ENCODE assay signal across 8 cellular contexts in genomic region chr2:46970334-46971288, GRCh38. TPM values are rescaled to one million over a fixed set of nuclear protein-coding genes. Genes with fewer than 3 reads are reported as not detected.
DNase-seq lines count a peak whose midpoint lies in the region; ATAC-seq and TF ChIP-seq lines count a peak whose summit lies in the region.

No MANE protein-coding gene starts in this region.

- peak; percentile 67 for ATAC-seq in HCT116
- peak; percentile 33 for ATAC-seq in Right ventricle myocardium superior (ENCODE audit: poor library complexity)
- peak; percentile 97 to 98 for ATAC-seq in stimulated activated naive B cell treated with anti-CD40 and anti-IgM and Interleukin-4, amounts not matched to agents 10 μg/mL and 1 μg/mL and 100 μg/mL, for 72 hours (replicated peaks)
- ATAC-seq in GM19328 (IDR thresholded peaks at IDR 0.05; ENCODE audit: unreplicated experiment) = no peak
- ATAC-seq in activated CD4-positive, alpha-beta T cell treated with anti-CD3 and anti-CD28 coated beads for 36 hours = no peak

- WGBS in SK-N-SH (ENCODE audit: low lambda C conversion rate) = 68% methylated on average over 11 of the region's 13 CpGs

- no peak for TF ChIP-seq CTCF in HCT116 (IDR thresholded peaks at IDR 0.05 in 2 of 3, conservative IDR thresholded peaks at IDR 0.05 in 1 of 3; ENCODE audit: borderline replicate concordance in 1 of 3, insufficient read depth in 1 of 3, low read depth in 2 of 3, low read length in 2 of 3)
- no peak for TF ChIP-seq CTCF in SK-N-SH (IDR thresholded peaks at IDR 0.05)

- no peak overlapping the region for H2AFZ ChIP-seq in HCT116 (ENCODE audit: low read depth, low read length, poor library complexity, severe bottlenecking)
- H2AFZ ChIP-seq in SK-N-SH (ENCODE audit: low read depth) = no peak overlapping the region

- H3K27me3 Mint-ChIP-seq in stimulated activated naive B cell treated with anti-CD40 and anti-IgM and Interleukin-4, amounts not matched to agents 10 μg/mL and 1 μg/mL and 100 μg/mL, for 72 hours = no peaks in the 10 kb centered on the region
- H3K27me3 Mint-ChIP-seq in activated CD4-positive, alpha-beta memory T cell treated with anti-CD3 and anti-CD28 coated beads, Interleukin-2, amount 10 ng/mL, durations not matched to agents 7 days and 5 days = no peaks in the 10 kb centered on the region
- H3K27me3 Mint-ChIP-seq in activated CD4-positive, alpha-beta T cell treated with anti-CD3 and anti-CD28 coated beads for 36 hours = no peaks in the 10 kb centered on the region

- no peaks in the 10 kb centered on the region for H3K9me2 ChIP-seq in HCT116 (ENCODE audit: insufficient read depth)
- H3K9me2 ChIP-seq in SK-N-SH = no peaks in the 10 kb centered on the region

- no peaks in the 10 kb centered on the region for H3K9me3 Mint-ChIP-seq in stimulated activated naive B cell treated with anti-CD40 and anti-IgM and Interleukin-4, amounts not matched to agents 10 μg/mL and 1 μg/mL and 100 μg/mL, for 72 hours
- no peaks in the 10 kb centered on the region for H3K9me3 Mint-ChIP-seq in activated CD4-positive, alpha-beta memory T cell treated with anti-CD3 and anti-CD28 coated beads, Interleukin-2, amount 10 ng/mL, durations not matched to agents 7 days and 5 days
- no peaks in the 10 kb centered on the region for H3K9me3 Mint-ChIP-seq in activated CD4-positive, alpha-beta T cell treated with anti-CD3 and anti-CD28 coated beads for 36 hours (ENCODE audit: low read depth)

- H3K27ac Mint-ChIP-seq in stimulated activated naive B cell treated with anti-CD40 and anti-IgM and Interleukin-4, amounts not matched to agents 10 μg/mL and 1 μg/mL and 100 μg/mL, for 72 hours = peak overlapping the region; percentile 88
- no peak overlapping the region for H3K27ac Mint-ChIP-seq in activated CD4-positive, alpha-beta memory T cell treated with anti-CD3 and anti-CD28 coated beads, Interleukin-2, amount 10 ng/mL, durations not matched to agents 7 days and 5 days
- H3K27ac Mint-ChIP-seq in activated CD4-positive, alpha-beta T cell treated with anti-CD3 and anti-CD28 coated beads for 36 hours = no peak overlapping the region

- TF ChIP-seq POLR2A in HCT116 (IDR thresholded peaks at IDR 0.05; ENCODE audit: borderline replicate concordance, extremely low read depth, insufficient read depth, insufficient read length) = no peak

- TF ChIP-seq RAD21 in HCT116 (IDR thresholded peaks at IDR 0.05; ENCODE audit: low read depth) (no peak), SK-N-SH (IDR thresholded peaks at IDR 0.05; ENCODE audit: low read length) (no peak)

- H3K4me3 ChIP-seq in HCT116 (replicated peaks in 1 of 2; ENCODE audit: low read depth in 1 of 2, low read length in 2 of 2) = peak overlapping the region in 1 of 2 experiments; percentile 23; a peak in 2 of 4 replicates
- H3K4me3 ChIP-seq in SK-N-SH (ENCODE audit: low read depth in 2 of 2, low read length in 1 of 2) = no peak overlapping the region

- BruUV-seq in HCT116 (replicated peaks; lab: Mats Ljungman, UMichigan) = no TSS peak

- H3K4me2 ChIP-seq in HCT116 (ENCODE audit: low read length) = peak overlapping the region; percentile 78
- no peak overlapping the region for H3K4me2 ChIP-seq in SK-N-SH

- DNase-seq in HCT116 (ENCODE audit: low read depth, low spot score) (no peak), SK-N-SH (no peak), Right ventricle myocardium superior (no peak), NCI-H1417 (lab: John Stamatoyannopoulos, UW) (no peak)
- DNase-seq in stimulated activated naive B cell treated with anti-CD40 and anti-IgM and Interleukin-4, amounts not matched to agents 10 μg/mL and 1 μg/mL and 100 μg/mL, for 72 hours = peak; percentile 27
- no peak for DNase-seq in activated CD4-positive, alpha-beta memory T cell treated with anti-CD3 and anti-CD28 coated beads, Interleukin-2, amount 10 ng/mL, durations not matched to agents 7 days and 5 days
- DNase-seq in activated CD4-positive, alpha-beta T cell treated with anti-CD3 and anti-CD28 coated beads for 36 hours = no peak

- POLR2A ChIA-PET in HCT116 (lab: Charles Lee) (no interaction called here), SK-N-SH (lab: Yijun Ruan, JAX) (no interaction called here)
- POLR2A ChIA-PET in activated CD4-positive, alpha-beta memory T cell treated with anti-CD3 and anti-CD28 coated beads, Interleukin-2, amount 10 ng/mL, durations not matched to agents 7 days and 5 days (lab: Charles Lee) = interaction anchor here (1.2 kb wide), 1 partner anchor 28 kb away, joined by 5 read pairs; no protein-coding TSS in a partner anchor
- POLR2A ChIA-PET in activated CD4-positive, alpha-beta T cell treated with anti-CD3 and anti-CD28 coated beads for 36 hours (lab: Charles Lee) = no interaction called here

- no peaks in the 10 kb centered on the region for H3K9me3 ChIP-seq in HCT116 (ENCODE audit: control insufficient read depth in 1 of 2, insufficient read depth in 1 of 2, low read depth in 1 of 2, low read length in 2 of 2)
- no peaks in the 10 kb centered on the region for H3K9me3 ChIP-seq in SK-N-SH

- H3K27me3 ChIP-seq in HCT116 (ENCODE audit: insufficient read depth, low read length) (no peaks in the 10 kb centered on the region), SK-N-SH (ENCODE audit: insufficient read depth) (no peaks in the 10 kb centered on the region)

- peaks cover 19% of the 10 kb centered on the region for H3F3A ChIP-seq in SK-N-SH (replicated peaks; ENCODE audit: insufficient read depth)

- no peak overlapping the region for H3K4me3 Mint-ChIP-seq in stimulated activated naive B cell treated with anti-CD40 and anti-IgM and Interleukin-4, amounts not matched to agents 10 μg/mL and 1 μg/mL and 100 μg/mL, for 72 hours
- no peak overlapping the region for H3K4me3 Mint-ChIP-seq in activated CD4-positive, alpha-beta memory T cell treated with anti-CD3 and anti-CD28 coated beads, Interleukin-2, amount 10 ng/mL, durations not matched to agents 7 days and 5 days
- no peak overlapping the region for H3K4me3 Mint-ChIP-seq in activated CD4-positive, alpha-beta T cell treated with anti-CD3 and anti-CD28 coated beads for 36 hours

- intact Hi-C loops in HCT116 (cut with micrococcal nuclease) = no loop called here
- intact Hi-C loops in Right ventricle myocardium superior (cut with DNase I) = no loop called here
- intact Hi-C loops in activated CD4-positive, alpha-beta T cell treated with anti-CD3 and anti-CD28 coated beads for 36 hours (cut with DNase I, micrococcal nuclease) = no loop called here

- RAD21 ChIA-PET in HCT116 (lab: Charles Lee; ENCODE audit: low non-redundant PET in 1 of 2, low total read pairs in 2 of 2, uncharacterized antibody in 2 of 2, unreplicated experiment in 2 of 2) = no interaction called here

- H3K4me1 ChIP-seq in HCT116 (ENCODE audit: control insufficient read depth in 1 of 2, insufficient read depth in 2 of 2, low read length in 2 of 2) = peaks cover 59 to 62% of the 10 kb centered on the region in 2 experiments
- H3K4me1 ChIP-seq in SK-N-SH (ENCODE audit: control insufficient read depth in 1 of 2, insufficient read depth in 2 of 2, low read depth in 1 of 2, low read length in 1 of 2) = peaks cover 8 to 28% of the 10 kb centered on the region in 2 experiments; a peak in 3 of 4 replicates

- H3K9ac ChIP-seq in HCT116 (ENCODE audit: low read length) = peak overlapping the region; percentile 44
- no peak overlapping the region for H3K9ac ChIP-seq in SK-N-SH

- CTCF ChIA-PET in HCT116 (lab: Charles Lee) (interaction anchor here (1.2 kb wide), 1 partner anchor 33 kb away, joined by 3 read pairs; no protein-coding TSS in a partner anchor), SK-N-SH (lab: Yijun Ruan, JAX) (interaction anchor here (0.6 to 1.9 kb wide), 4 partner anchors 11 to 352 kb away, joined by 3 to 7 read pairs (median 4); no protein-coding TSS in a partner anchor)
- CTCF ChIA-PET in activated CD4-positive, alpha-beta memory T cell treated with anti-CD3 and anti-CD28 coated beads, Interleukin-2, amount 10 ng/mL, durations not matched to agents 7 days and 5 days (lab: Charles Lee) = interaction anchor here (0.6 kb wide), 1 partner anchor 32 kb away, joined by 5 read pairs; no protein-coding TSS in a partner anchor
- CTCF ChIA-PET in activated CD4-positive, alpha-beta T cell treated with anti-CD3 and anti-CD28 coated beads for 36 hours (lab: Charles Lee) = interaction anchor here (0.6 kb wide), 1 partner anchor 101 kb away, joined by 3 read pairs; no protein-coding TSS in a partner anchor

- no peaks in the 10 kb centered on the region for H3K36me3 ChIP-seq in HCT116 (ENCODE audit: control insufficient read depth in 1 of 2, insufficient read depth in 2 of 2, low read length in 2 of 2)
- H3K36me3 ChIP-seq in SK-N-SH (replicated peaks in 1 of 2; ENCODE audit: control insufficient read depth in 1 of 2, insufficient read depth in 2 of 2, low read length in 1 of 2) = peaks cover 0 to 6% of the 10 kb centered on the region in 2 experiments

- peaks cover 29 to 36% of the 10 kb centered on the region in 2 donors for H3K36me3 Mint-ChIP-seq in stimulated activated naive B cell treated with anti-CD40 and anti-IgM and Interleukin-4, amounts not matched to agents 10 μg/mL and 1 μg/mL and 100 μg/mL, for 72 hours
- peaks cover 13% of the 10 kb centered on the region for H3K36me3 Mint-ChIP-seq in activated CD4-positive, alpha-beta memory T cell treated with anti-CD3 and anti-CD28 coated beads, Interleukin-2, amount 10 ng/mL, durations not matched to agents 7 days and 5 days (ENCODE audit: low read depth)
- peaks cover 18% of the 10 kb centered on the region for H3K36me3 Mint-ChIP-seq in activated CD4-positive, alpha-beta T cell treated with anti-CD3 and anti-CD28 coated beads for 36 hours (ENCODE audit: low read depth)

- H3K27ac ChIP-seq in HCT116 (ENCODE audit: low read depth, low read length) (peak overlapping the region; percentile 76), SK-N-SH (ENCODE audit: low read depth in 2 of 2, low read length in 1 of 2) (peak overlapping the region in 1 of 2 experiments; percentile 4; a peak in 1 of 4 replicates)

- H3K79me2 ChIP-seq in HCT116 (ENCODE audit: insufficient read depth, low read length) (no peaks in the 10 kb centered on the region), SK-N-SH (ENCODE audit: insufficient read depth) (peaks cover 33% of the 10 kb centered on the region; the same call in 1 of the 2 replicates)

- H3K4me1 Mint-ChIP-seq in stimulated activated naive B cell treated with anti-CD40 and anti-IgM and Interleukin-4, amounts not matched to agents 10 μg/mL and 1 μg/mL and 100 μg/mL, for 72 hours = peaks cover 32 to 48% of the 10 kb centered on the region in 2 donors
- H3K4me1 Mint-ChIP-seq in activated CD4-positive, alpha-beta memory T cell treated with anti-CD3 and anti-CD28 coated beads, Interleukin-2, amount 10 ng/mL, durations not matched to agents 7 days and 5 days = peaks cover 6% of the 10 kb centered on the region
- H3K4me1 Mint-ChIP-seq in activated CD4-positive, alpha-beta T cell treated with anti-CD3 and anti-CD28 coated beads for 36 hours = peaks cover 13% of the 10 kb centered on the region

- H4K20me1 ChIP-seq in HCT116 (ENCODE audit: insufficient read depth) (no peaks in the 10 kb centered on the region), SK-N-SH (ENCODE audit: insufficient read depth) (no peaks in the 10 kb centered on the region)

- TF ChIP-seq EP300 in SK-N-SH (IDR thresholded peaks at IDR 0.05; ENCODE audit: borderline replicate concordance in 1 of 2, low read depth in 1 of 2, low read length in 1 of 2) = no peak

RNA-seq across cellular contexts. Expression of gene TTC7A, which starts 29.6 kb away (rescaled TPM):
- total RNA-seq in HCT116 (2021; ENCODE audit: unreplicated experiment) (17.7 TPM), Right ventricle myocardium superior (9.2 TPM)
- polyA plus RNA-seq in HCT116 (2012) = 15.1 and 15.3 TPM in 2 replicates
- polyA plus RNA-seq in SK-N-SH (2012; rRNA removed) = 9.3 and 12.8 TPM in 2 replicates
- polyA plus RNA-seq in SK-N-SH (2012; cell fraction: cytosol; rRNA removed) = 5.3 and 7.9 TPM in 2 replicates
- 45.7 and 49.6 TPM in 2 replicates for polyA plus RNA-seq in SK-N-SH (2012; cell fraction: nucleus; rRNA removed)
- total RNA-seq in activated CD4-positive, alpha-beta memory T cell treated with anti-CD3 and anti-CD28 coated beads, Interleukin-2, amount 10 ng/mL, durations not matched to agents 7 days and 5 days = 10 to 100 TPM; 59.3 to 62.0 TPM
- total RNA-seq in activated CD4-positive, alpha-beta T cell treated with anti-CD3 and anti-CD28 coated beads for 36 hours = 10 to 100 TPM; 46.5 to 50.1 TPM

RNA-seq across cellular contexts. Expression of gene MCFD2, which starts 55.0 kb away (rescaled TPM):
- total RNA-seq in HCT116 (2021; ENCODE audit: unreplicated experiment) = 73.9 TPM
- 57.7 and 60.5 TPM in 2 replicates for polyA plus RNA-seq in HCT116 (2012)
- 88.2 and 123 TPM in 2 replicates for polyA plus RNA-seq in SK-N-SH (2012; rRNA removed)
- 123 and 126 TPM in 2 replicates for polyA plus RNA-seq in SK-N-SH (2012; cell fraction: cytosol; rRNA removed)
- polyA plus RNA-seq in SK-N-SH (2012; cell fraction: nucleus; rRNA removed) = 41.1 and 69.7 TPM in 2 replicates
- 57.1 TPM for total RNA-seq in Right ventricle myocardium superior
- total RNA-seq in activated CD4-positive, alpha-beta memory T cell treated with anti-CD3 and anti-CD28 coated beads, Interleukin-2, amount 10 ng/mL, durations not matched to agents 7 days and 5 days = 10 to 100 TPM; 48.4 to 48.8 TPM
- 10 to 100 TPM; 40.5 to 42.0 TPM for total RNA-seq in activated CD4-positive, alpha-beta T cell treated with anti-CD3 and anti-CD28 coated beads for 36 hours

Comparison
In these comparisons a context has a peak if more than half of its experiments do, and no peak if none do; other contexts are left out.
1. ATAC-seq: peak in HCT116 (single experiment), Right ventricle myocardium superior (single experiment) and stimulated activated naive B cell treated with anti-CD40 and anti-IgM and Interleukin-4, amounts not matched to agents 10 μg/mL and 1 μg/mL and 100 μg/mL, for 72 hours (2 of 2); none in GM19328 (single experiment) and activated CD4-positive, alpha-beta T cell treated with anti-CD3 and anti-CD28 coated beads for 36 hours (single experiment).
2. Of the 11 proteins assayed by ChIP-seq in both SK-N-SH and HCT116: peak only in SK-N-SH: MAX; only in HCT116: JUND; in both: none; in neither: 9.